9 cellular contexts compared by ENCODE assay signal in genomic region chr13:36130542-36131214, GRCh38. TPM values are rescaled to one million over a fixed set of nuclear protein-coding genes. Genes with fewer than 3 reads are reported as not detected.
DNase-seq lines count a peak whose midpoint lies in the region; ATAC-seq and TF ChIP-seq lines count a peak whose summit lies in the region.
"Had no signal": no experiment of that assay in that cellular context is flagged by ENCODE, and none has a peak within 500 bp of the region (broad histone marks: within the 10 kb centered on the region; RNA-seq: fewer than 3 reads in every experiment).

No MANE protein-coding gene starts in this region.

- no peaks in the 10 kb centered on the region for H3K9me3 ChIP-seq in mucosa of descending colon

- H3K4me1 ChIP-seq in mucosa of descending colon (ENCODE audit: low read depth) = no peaks in the 10 kb centered on the region

- POLR2A ChIA-PET in GM10248 (lab: Yijun Ruan, JAX) = no interaction called here

- H3K27ac Mint-ChIP-seq in stimulated activated naive CD8-positive, alpha-beta T cell treated with anti-CD3 and anti-CD28 coated beads, Interleukin-15, amount 100 ng/mL, for 72 hours = no peak overlapping the region

- no peaks in the 10 kb centered on the region for H3K4me1 Mint-ChIP-seq in stimulated activated naive CD8-positive, alpha-beta T cell treated with anti-CD3 and anti-CD28 coated beads, Interleukin-15, amount 100 ng/mL, for 72 hours

- peaks cover 0 to 3% of the 10 kb centered on the region in 2 donors for H3K9me3 Mint-ChIP-seq in stimulated activated naive CD8-positive, alpha-beta T cell treated with anti-CD3 and anti-CD28 coated beads, Interleukin-15, amount 100 ng/mL, for 72 hours

- H3K27me3 Mint-ChIP-seq in stimulated activated naive CD8-positive, alpha-beta T cell treated with anti-CD3 and anti-CD28 coated beads, Interleukin-15, amount 100 ng/mL, for 72 hours = peaks cover 57% of the 10 kb centered on the region

- intact Hi-C loops in mucosa of descending colon (cut with DNase I, micrococcal nuclease) = no loop called here

- H3K27ac ChIP-seq in coronary artery = peak overlapping the region; percentile 27 to 71

- no peak for DNase-seq in stimulated activated naive CD8-positive, alpha-beta T cell treated with anti-CD3 and anti-CD28 coated beads, Interleukin-15, amount 100 ng/mL, for 72 hours
- DNase-seq in stimulated activated naive CD8-positive, alpha-beta T cell treated with anti-CD3 and anti-CD28 coated beads, Interleukin-15, Interleukin-2, amounts not matched to agents 100 U/mL and 50 U/mL, for 24 hours = no peak
- no peak for DNase-seq in coronary artery (ENCODE audit: low spot score)
- peak in 1 of 3 donors; percentile 50 for DNase-seq in mucosa of descending colon
- no peak for DNase-seq in GM10248 (ENCODE audit: extremely low spot score)
- no peak for DNase-seq in activated T-cell treated with anti-CD3 and anti-CD28 coated beads for 4 hours
- no peak for DNase-seq in HT-29 (ENCODE audit: low spot score)
- no peak for DNase-seq in DMS114 treated with DMSO at 0.1 percent for 48 hours (lab: John Stamatoyannopoulos, UW; ENCODE audit: unreplicated experiment)

- CTCF ChIA-PET in GM10248 (lab: Yijun Ruan, JAX) = no interaction called here

- peak; percentile 26 for ATAC-seq in stimulated activated naive CD8-positive, alpha-beta T cell treated with anti-CD3 and anti-CD28 coated beads, Interleukin-15, amount 100 ng/mL, for 72 hours
- ATAC-seq in stimulated activated naive CD8-positive, alpha-beta T cell treated with anti-CD3 and anti-CD28 coated beads, Interleukin-15, Interleukin-2, amounts not matched to agents 100 U/mL and 50 U/mL, for 24 hours = no peak
- ATAC-seq in mucosa of descending colon = peak; percentile 21
- ATAC-seq: K562 had no signal

- H3K4me3 Mint-ChIP-seq in stimulated activated naive CD8-positive, alpha-beta T cell treated with anti-CD3 and anti-CD28 coated beads, Interleukin-15, amount 100 ng/mL, for 72 hours = no peak overlapping the region

- H3K36me3 ChIP-seq in mucosa of descending colon (ENCODE audit: low read depth) = no peaks in the 10 kb centered on the region

- TF ChIP-seq CTCF in coronary artery (IDR thresholded peaks at IDR 0.05) (no peak), mucosa of descending colon (IDR thresholded peaks at IDR 0.05) (no peak), GM10248 (IDR thresholded peaks at IDR 0.05; ENCODE audit: control extremely low read depth, extremely low read depth, low read depth, missing control alignments) (no peak)

- H3K4me3 ChIP-seq in coronary artery = peak overlapping the region; percentile 79
- no peak overlapping the region for H3K4me3 ChIP-seq in mucosa of descending colon
- H3K4me3 ChIP-seq: K562 had no signal

RNA-seq across cellular contexts. Expression of gene DCLK1, which starts 0.5 kb away (rescaled TPM):
- total RNA-seq in mucosa of descending colon = 10 to 100 TPM in 2 of 3 donors, 1 to 10 TPM in 1; 2.6 to 17.9 (median 12.7) TPM
- not detected in 2 replicates for total RNA-seq in HT-29 (2014; rRNA removed; shearing (Covaris generic))
